Comparison of ENCODE assay signal across 26 cellular contexts in genomic region chr11:134711008-134711407, GRCh38.
DNase-seq lines count a peak whose midpoint lies in the region; ATAC-seq, FAIRE-seq and TF ChIP-seq lines count a peak whose summit lies in the region.
"Had no signal": no experiment of that assay in that cellular context is flagged by ENCODE, and none has a peak within 500 bp of the region (broad histone marks: within the 10 kb centered on the region; RNA-seq: fewer than 3 reads in every experiment).

No MANE protein-coding gene starts in this region.

- H2AFZ ChIP-seq in H9 (ENCODE audit: low read length): no peak overlapping the region

- H3K4me3 Mint-ChIP-seq in H9 (no peak overlapping the region), T-helper 17 cell (no peak overlapping the region)
- H3K4me3 Mint-ChIP-seq: CD14-positive monocyte; CD4-positive, alpha-beta memory T cell; CD4-positive, CD25-positive, alpha-beta regulatory T cell; CD8-positive, alpha-beta memory T cell had no signal

- H3K9ac ChIP-seq in H9 (ENCODE audit: extremely low read depth, insufficient read length, low read length): peak overlapping the region; percentile 11
- H3K9ac ChIP-seq: BLaER1 had no signal

- H3K9me3 ChIP-seq in H9 (ENCODE audit: control insufficient read depth, low read depth, low read length): no peaks in the 10 kb centered on the region
- H3K9me3 ChIP-seq in small intestine (ENCODE audit: control insufficient read depth, low read depth): no peaks in the 10 kb centered on the region
- no peaks in the 10 kb centered on the region for H3K9me3 ChIP-seq in T-helper 17 cell (ENCODE audit: control insufficient read depth, low read length, poor library complexity, severe bottlenecking)
- H3K9me3 ChIP-seq: BE2C, BLaER1 had no signal

- DNase-seq in H9 (no peak), small intestine (peak; percentile 77), T-helper 17 cell (no peak), HCEC 1CT (no peak)
- DNase-seq: 8988T; ACHN; BE2C; C1 segment of cervical spinal cord; CD4-positive, alpha-beta memory T cell; CD4-positive, CD25-positive, alpha-beta regulatory T cell; CD8-positive, alpha-beta memory T cell; COR-L47; DMS 273 treated with DMSO at 0.1 percent for 48 hours; DMS153; DMS53; DMS79; DND-41; EL; GDM1 had no signal

- no peaks in the 10 kb centered on the region for H4K20me1 ChIP-seq in H9 (ENCODE audit: control insufficient read depth, insufficient read depth, insufficient read length)
- H4K20me1 ChIP-seq: BLaER1 had no signal

- FAIRE-seq in small intestine (lab: Jason Lieb, UNC): no peak
- FAIRE-seq: A204.1, GM12878, GM12892, GM18507 had no signal

- H3K79me1 ChIP-seq in H9 (ENCODE audit: insufficient read depth, low read depth, low read length, poor library complexity, severe bottlenecking): no peaks in the 10 kb centered on the region

- H3K36me3 Mint-ChIP-seq in H9 (ENCODE audit: insufficient read depth in 1 of 3, low read depth in 3 of 3) (no peaks in the 10 kb centered on the region), T-helper 17 cell (ENCODE audit: low read depth) (no peaks in the 10 kb centered on the region)
- H3K36me3 Mint-ChIP-seq: CD14-positive monocyte; CD4-positive, alpha-beta memory T cell; CD4-positive, CD25-positive, alpha-beta regulatory T cell; CD8-positive, alpha-beta memory T cell had no signal

- H3K27me3 Mint-ChIP-seq in H9 (ENCODE audit: low read depth): peaks cover 13% of the 10 kb centered on the region
- peaks cover 24% of the 10 kb centered on the region for H3K27me3 Mint-ChIP-seq in T-helper 17 cell
- H3K27me3 Mint-ChIP-seq: CD4-positive, CD25-positive, alpha-beta regulatory T cell had no signal

- no peaks in the 10 kb centered on the region for H3K79me2 ChIP-seq in H9 (ENCODE audit: insufficient read depth, low read length)

- no peak overlapping the region for H3K23ac ChIP-seq in H9 (ENCODE audit: insufficient read length, low read depth, low read length)

- H2BK20ac ChIP-seq in H9 (ENCODE audit: low read depth, low read length, poor library complexity, severe bottlenecking): no peak overlapping the region

- no peak overlapping the region for H2AK5ac ChIP-seq in H9 (ENCODE audit: insufficient read length, low read length)

- H4K91ac ChIP-seq in H9 (ENCODE audit: insufficient read length, low read depth, low read length): no peak overlapping the region

- no peaks in the 10 kb centered on the region for H3K27me3 ChIP-seq in H9 (ENCODE audit: insufficient read depth, low read length)
- no peaks in the 10 kb centered on the region for H3K27me3 ChIP-seq in small intestine (ENCODE audit: control insufficient read depth in 2 of 2, insufficient read depth in 2 of 2, low read length in 2 of 2)
- H3K27me3 ChIP-seq: BLaER1 had no signal

- no peak overlapping the region for H2BK12ac ChIP-seq in H9 (ENCODE audit: insufficient read length, low read depth, low read length)

- no peaks in the 10 kb centered on the region for H3K23me2 ChIP-seq in H9 (ENCODE audit: insufficient read length, low read depth, low read length, poor library complexity, severe bottlenecking)

- H3K4me1 Mint-ChIP-seq in H9 (peaks cover 4 to 10% of the 10 kb centered on the region in 2 experiments; a peak in 2 of 4 replicates), T-helper 17 cell (no peaks in the 10 kb centered on the region)
- H3K4me1 Mint-ChIP-seq: CD14-positive monocyte; CD4-positive, alpha-beta memory T cell; CD4-positive, CD25-positive, alpha-beta regulatory T cell; CD8-positive, alpha-beta memory T cell had no signal

- H3K4ac ChIP-seq in H9 (ENCODE audit: low read depth, low read length): no peak overlapping the region

- no peak overlapping the region for H2BK15ac ChIP-seq in H9 (ENCODE audit: low read depth, low read length)

- no peak overlapping the region for H3K4me3 ChIP-seq in small intestine (ENCODE audit: low read depth in 1 of 2, low read length in 2 of 2)
- H3K4me3 ChIP-seq: BLaER1, GM12878 had no signal

- H2BK120ac ChIP-seq in H9 (ENCODE audit: low read depth, low read length, poor library complexity, severe bottlenecking): no peak overlapping the region

- WGBS in H9 (ENCODE audit: extremely low coverage, insufficient read length, low lambda C conversion rate): no CpG with 5 or more reads among the region's 3 CpGs
- 23 to 64% (median 23%) methylated on average over 3 of the region's 3 CpGs for WGBS in small intestine, 3 donors

- H3K4me1 ChIP-seq in H9 (ENCODE audit: insufficient read depth, low read length) (no peaks in the 10 kb centered on the region), small intestine (ENCODE audit: control insufficient read depth in 2 of 2, insufficient read depth in 1 of 2, low read depth in 1 of 2, low read length in 1 of 2) (peaks cover 0 to 2% of the 10 kb centered on the region in 2 donors)
- H3K4me1 ChIP-seq: BE2C had no signal

- no peak for ATAC-seq in T-helper 17 cell
- ATAC-seq: GM12878 had no signal

- H3K36me3 ChIP-seq in small intestine (ENCODE audit: control insufficient read depth in 2 of 2, insufficient read depth in 2 of 2, low read length in 2 of 2): no peaks in the 10 kb centered on the region
- H3K36me3 ChIP-seq: BE2C, BLaER1 had no signal

- no peak overlapping the region for H3K14ac ChIP-seq in H9 (ENCODE audit: insufficient read depth, low read length)

- TF ChIP-seq CTCF in H9 (conservative IDR thresholded peaks at IDR 0.05): no peak
- TF ChIP-seq CTCF in VCaP (conservative IDR thresholded peaks at IDR 0.05): no peak

- H2BK5ac ChIP-seq in H9 (ENCODE audit: insufficient read length, low read length): no peak overlapping the region

- H4K5ac ChIP-seq in H9 (ENCODE audit: insufficient read length, low read depth, low read length): no peak overlapping the region

- no peak overlapping the region for H3K56ac ChIP-seq in H9 (ENCODE audit: insufficient read length, low read depth, low read length)

- H3K27ac ChIP-seq in H9 (ENCODE audit: insufficient read length, low read depth, low read length) (no peak overlapping the region), VCaP (peak overlapping the region; percentile 93), small intestine (ENCODE audit: low read depth in 1 of 2, low read length in 1 of 2) (no peak overlapping the region)
- H3K27ac ChIP-seq: BLaER1 had no signal

- no peaks in the 10 kb centered on the region for H3K9me3 Mint-ChIP-seq in H9
- H3K9me3 Mint-ChIP-seq: CD14-positive monocyte; CD8-positive, alpha-beta memory T cell had no signal

- no peak overlapping the region for H3T11ph ChIP-seq in H9 (ENCODE audit: low read length)

- no peak overlapping the region for H4K8ac ChIP-seq in H9 (replicated peaks; ENCODE audit: insufficient read length, low read depth, low read length)

- H3K27ac Mint-ChIP-seq in H9 (no peak overlapping the region; a peak in 1 of 7 replicates), T-helper 17 cell (no peak overlapping the region)
- H3K27ac Mint-ChIP-seq: CD14-positive monocyte; CD4-positive, alpha-beta memory T cell; CD4-positive, CD25-positive, alpha-beta regulatory T cell; CD8-positive, alpha-beta memory T cell had no signal

- H3K4me2 ChIP-seq in H9 (ENCODE audit: insufficient read depth, insufficient read length, low read length): no peak overlapping the region
- H3K4me2 ChIP-seq: BLaER1 had no signal

- H3K18ac ChIP-seq in H9 (ENCODE audit: insufficient read length, low read depth, low read length): no peak overlapping the region
